ENCODE assay signal across 8 cellular contexts in the genomic region with DNA sequence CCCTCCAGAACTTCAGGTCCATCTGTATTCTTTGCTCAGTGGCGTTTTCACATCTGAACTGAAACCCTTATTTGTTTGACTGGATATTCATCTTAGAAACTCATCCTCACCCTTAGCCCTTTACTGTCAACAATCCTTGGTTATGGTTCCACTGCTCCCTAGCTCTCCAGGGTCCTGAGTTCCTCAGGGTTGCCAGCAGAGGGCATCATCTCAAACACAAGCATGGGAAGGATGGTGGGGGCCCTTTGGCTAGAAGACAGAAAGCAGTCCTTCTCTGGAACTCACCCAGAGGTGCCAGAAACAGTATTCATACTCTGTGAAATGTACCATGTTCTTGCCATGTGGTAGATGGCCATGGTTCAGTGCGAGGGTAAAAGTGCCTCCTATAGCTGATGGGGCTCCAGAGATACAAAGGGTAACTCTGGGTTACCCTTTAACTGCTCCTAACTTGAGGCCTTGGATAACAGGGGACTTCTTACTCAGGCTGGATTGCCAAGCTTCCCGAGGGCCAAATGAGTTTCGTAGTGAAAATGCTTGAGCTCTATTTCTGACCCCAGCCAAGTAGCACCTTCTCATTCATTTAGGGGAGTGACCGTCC. TPM values are rescaled to one million over a fixed set of nuclear protein-coding genes. Genes with fewer than 3 reads are reported as not detected.
DNase-seq lines count a peak whose midpoint lies in the region; ATAC-seq and TF ChIP-seq lines count a peak whose summit lies in the region.

No MANE protein-coding gene starts in this region.

- no peak overlapping the region for H3K27ac ChIP-seq in naive thymus-derived CD4-positive, alpha-beta T cell (ENCODE audit: low read depth, low read length)

- POLR2A ChIA-PET in naive thymus-derived CD4-positive, alpha-beta T cell (lab: Charles Lee), result interaction anchor here (0.6 to 1.3 kb wide), 2 partner anchors 11 to 676 kb away, joined by 3 read pairs; partner anchors contain the start of genes COPA and NCSTN

- no peaks in the 10 kb centered on the region for H3K4me1 ChIP-seq in naive thymus-derived CD4-positive, alpha-beta T cell (ENCODE audit: control insufficient read depth in 2 of 2, insufficient read depth in 2 of 2, low read length in 2 of 2)

- ATAC-seq in naive thymus-derived CD4-positive, alpha-beta T cell, result peak; percentile 45
- no peak for ATAC-seq in HG02798 (IDR thresholded peaks at IDR 0.05; ENCODE audit: poor library complexity, unreplicated experiment)
- no peak for ATAC-seq in HG02610 (IDR thresholded peaks at IDR 0.05; ENCODE audit: unreplicated experiment)

- no peak overlapping the region for H3K4me3 ChIP-seq in naive thymus-derived CD4-positive, alpha-beta T cell (ENCODE audit: low read length)

- no peaks in the 10 kb centered on the region for H3K9me3 ChIP-seq in naive thymus-derived CD4-positive, alpha-beta T cell (ENCODE audit: control insufficient read depth in 2 of 3, low read length in 3 of 3)

- no peaks in the 10 kb centered on the region for H3K9me3 Mint-ChIP-seq in brain
- H3K9me3 Mint-ChIP-seq in naive thymus-derived CD4-positive, alpha-beta T cell, result peaks cover 0 to 1% (median 0%) of the 10 kb centered on the region in 11 donors

- intact Hi-C loops in naive thymus-derived CD4-positive, alpha-beta T cell (cut with micrococcal nuclease), result loop anchor here in 1 of 2 donors (1.0 kb wide), 2 partner anchors 22 to 253 kb away; no protein-coding TSS in a partner anchor

- CTCF ChIA-PET in naive thymus-derived CD4-positive, alpha-beta T cell (lab: Charles Lee), result interaction anchor here (1.1 to 2.8 kb wide), 3 partner anchors 11 to 26 kb away, joined by 3 to 10 read pairs (median 3); no protein-coding TSS in a partner anchor

- H3K36me3 ChIP-seq in naive thymus-derived CD4-positive, alpha-beta T cell (ENCODE audit: control insufficient read depth in 2 of 3, insufficient read depth in 3 of 3, low read length in 3 of 3), result peaks cover 52 to 94% (median 52%) of the 10 kb centered on the region in 3 experiments

- peaks cover 5% of the 10 kb centered on the region for H3K4me1 Mint-ChIP-seq in brain
- H3K4me1 Mint-ChIP-seq in naive thymus-derived CD4-positive, alpha-beta T cell, result peaks cover 0 to 5% (median 0%) of the 10 kb centered on the region in 7 donors

- no peak overlapping the region for H3K4me3 Mint-ChIP-seq in brain
- no peak overlapping the region for H3K4me3 Mint-ChIP-seq in naive thymus-derived CD4-positive, alpha-beta T cell

- TF ChIP-seq CTCF in brain (conservative IDR thresholded peaks at IDR 0.05), result peak; percentile 59 to 75

- peaks cover 68% of the 10 kb centered on the region for H3K36me3 Mint-ChIP-seq in brain
- peaks cover 36 to 81% (median 68%) of the 10 kb centered on the region in 5 donors for H3K36me3 Mint-ChIP-seq in naive thymus-derived CD4-positive, alpha-beta T cell

- H3K27me3 ChIP-seq in naive thymus-derived CD4-positive, alpha-beta T cell (ENCODE audit: control insufficient read depth in 2 of 2, insufficient read depth in 2 of 2, low read length in 2 of 2), result no peaks in the 10 kb centered on the region

- H3K27me3 Mint-ChIP-seq in brain, result no peaks in the 10 kb centered on the region
- H3K27me3 Mint-ChIP-seq in naive thymus-derived CD4-positive, alpha-beta T cell, result no peaks in the 10 kb centered on the region

- peak overlapping the region in 4 of 5 experiments; percentile 9 to 73 (median 56) for H3K27ac Mint-ChIP-seq in brain
- peak overlapping the region in 4 of 9 donors; percentile 28 to 44 (median 40) for H3K27ac Mint-ChIP-seq in naive thymus-derived CD4-positive, alpha-beta T cell

- DNase-seq in NOMO-1 treated with DMSO at 0.1 percent for 48 hours (lab: John Stamatoyannopoulos, UW; ENCODE audit: unreplicated experiment) (peak; percentile 19), NOMO-1 (lab: John Stamatoyannopoulos, UW; ENCODE audit: unreplicated experiment in 2 of 2) (no peak), M059J (ENCODE audit: low read depth) (peak; percentile 18), cortex of kidney (lab: John Stamatoyannopoulos, UW) (no peak)
- peak in 5 of 9 donors; percentile 8 to 23 (median 17) for DNase-seq in naive thymus-derived CD4-positive, alpha-beta T cell

RNA-seq across cellular contexts. Expression of gene NCSTN, which starts 11.3 kb away (rescaled TPM):
- total RNA-seq in M059J (2014; rRNA removed; shearing (Covaris generic)), result 91.8 and 135 TPM in 2 replicates
- 103 TPM for polyA plus RNA-seq in brain (ENCODE audit: insufficient read depth, low read depth, low replicate concordance)
- 10 to 100 TPM; 68.4 to 91.1 (median 73.5) TPM for total RNA-seq in naive thymus-derived CD4-positive, alpha-beta T cell
- polyA plus RNA-seq in naive thymus-derived CD4-positive, alpha-beta T cell, result 10 to 100 TPM; 69.2 to 85.3 TPM

RNA-seq across cellular contexts. Expression of gene COPA, which starts 11.4 kb away (rescaled TPM):
- total RNA-seq in M059J (2014; rRNA removed; shearing (Covaris generic)), result 144 and 227 TPM in 2 replicates
- polyA plus RNA-seq in brain (ENCODE audit: insufficient read depth, low read depth, low replicate concordance), result 173 TPM
- 100 to 1,000 TPM; 104 to 151 (median 118) TPM for total RNA-seq in naive thymus-derived CD4-positive, alpha-beta T cell
- 100 to 1,000 TPM; 101 to 156 TPM for polyA plus RNA-seq in naive thymus-derived CD4-positive, alpha-beta T cell

RNA-seq across cellular contexts. Expression of gene NHLH1, which starts 12.4 kb away (rescaled TPM):
- total RNA-seq in M059J (2014; rRNA removed; shearing (Covaris generic)), result not detected in 2 replicates
- polyA plus RNA-seq in brain (ENCODE audit: insufficient read depth, low read depth, low replicate concordance), result 1.0 TPM
- under 1 TPM; 0.11 to 0.58 (median 0.42) TPM for total RNA-seq in naive thymus-derived CD4-positive, alpha-beta T cell
- not detected for polyA plus RNA-seq in naive thymus-derived CD4-positive, alpha-beta T cell

RNA-seq across cellular contexts. Expression of gene VANGL2, which starts 45.9 kb away (rescaled TPM):
- total RNA-seq in M059J (2014; rRNA removed; shearing (Covaris generic)), result 0.27 and 0.34 TPM in 2 replicates
- polyA plus RNA-seq in brain (ENCODE audit: insufficient read depth, low read depth, low replicate concordance), result 45.5 TPM
- under 1 TPM in 2 of 5 experiments, not detected in 3; 0.05 to 0.13 TPM for total RNA-seq in naive thymus-derived CD4-positive, alpha-beta T cell
- polyA plus RNA-seq in naive thymus-derived CD4-positive, alpha-beta T cell, result not detected

Comparison
In these comparisons a context has a peak if more than half of its experiments do, and no peak if none do; other contexts are left out.
1. DNase-seq: peak in NOMO-1 treated with DMSO at 0.1 percent for 48 hours (single experiment), M059J (single experiment) and naive thymus-derived CD4-positive, alpha-beta T cell (5 of 9); none in NOMO-1 (0 of 2) and cortex of kidney (single experiment).